ENCODE assay signal across 2 cellular contexts in genomic region chr10:77667426-77668324, GRCh38.
TF ChIP-seq lines count a peak whose summit lies in the region.

No MANE protein-coding gene starts in this region.

TF ChIP-seq in IMR-90, 13 proteins besides CTCF, POLR2A, EP300 and RAD21 (continued from another document):
- TF ChIP-seq USF2 (IDR thresholded peaks at IDR 0.05; ENCODE audit: low read depth, low read length) (no peak), CHD1 (IDR thresholded peaks at IDR 0.05; ENCODE audit: low read depth, low read length) (no peak), ELK1 (IDR thresholded peaks at IDR 0.05; ENCODE audit: borderline replicate concordance, low read depth, low read length) (no peak), NFE2L2 (IDR thresholded peaks at IDR 0.05; ENCODE audit: low read depth, low read length) (no peak), SMC3 (IDR thresholded peaks at IDR 0.05; ENCODE audit: low read depth, low read length) (no peak), FOS (IDR thresholded peaks at IDR 0.05; ENCODE audit: low read depth, low read length) (no peak), RFX5 (IDR thresholded peaks at IDR 0.05; ENCODE audit: low read depth, low read length) (no peak), MAFK (IDR thresholded peaks at IDR 0.05; ENCODE audit: low read depth, low read length) (no peak), BHLHE40 (IDR thresholded peaks at IDR 0.05; ENCODE audit: low read depth, low read length) (no peak), RCOR1 (IDR thresholded peaks at IDR 0.05; ENCODE audit: insufficient replicate concordance, low read length) (no peak), MAZ (IDR thresholded peaks at IDR 0.05; ENCODE audit: borderline replicate concordance, low read depth, low read length) (no peak), CEBPB (IDR thresholded peaks at IDR 0.05; ENCODE audit: low read depth, low read length) (no peak)
TF ChIP-seq in IMR-90: peak in this region for 0.

TF ChIP-seq in K562, 482 proteins besides CTCF, POLR2A, EP300 and RAD21 (continued from another document and continues in another):
- TF ChIP-seq NFIX (CRISPR knock-in tag; IDR thresholded peaks at IDR 0.05; ENCODE audit: low read depth) (peak; percentile 10; the same call in 1 of the 2 replicates), RERE (CRISPR knock-in tag; IDR thresholded peaks at IDR 0.05; ENCODE audit: borderline replicate concordance) (no peak), TEAD1 (CRISPR knock-in tag; IDR thresholded peaks at IDR 0.05) (no peak), ZFP30 (CRISPR knock-in tag; IDR thresholded peaks at IDR 0.05; ENCODE audit: borderline replicate concordance) (no peak), BDP1 (IDR thresholded peaks at IDR 0.05; ENCODE audit: insufficient read depth, insufficient read length) (no peak), POLR3G (IDR thresholded peaks at IDR 0.05; ENCODE audit: extremely low read depth, insufficient read length, insufficient replicate concordance) (no peak), MED1 (CRISPR knock-in tag; IDR thresholded peaks at IDR 0.05; ENCODE audit: borderline replicate concordance) (no peak), NFIC (IDR thresholded peaks at IDR 0.05) (peak; percentile 68), MYNN (IDR thresholded peaks at IDR 0.05) (no peak), MYNN (CRISPR knock-in tag; IDR thresholded peaks at IDR 0.05) (no peak), CHD7 (IDR thresholded peaks at IDR 0.05; ENCODE audit: low read depth, low read length) (no peak), ZNF175 (CRISPR knock-in tag; IDR thresholded peaks at IDR 0.05; ENCODE audit: low read depth) (no peak), BCOR (IDR thresholded peaks at IDR 0.05) (peak; percentile 55), SREBF2 (CRISPR knock-in tag; IDR thresholded peaks at IDR 0.05) (no peak), HSF4 (CRISPR knock-in tag; IDR thresholded peaks at IDR 0.05; ENCODE audit: borderline replicate concordance) (no peak), BRD9 (IDR thresholded peaks at IDR 0.05; ENCODE audit: low read depth, partially characterized antibody) (no peak), RUNX1 (IDR thresholded peaks at IDR 0.05; ENCODE audit: low read depth) (no peak), ZNF699 (CRISPR knock-in tag; IDR thresholded peaks at IDR 0.05; ENCODE audit: insufficient replicate concordance) (no peak), ZBTB43 (CRISPR knock-in tag; IDR thresholded peaks at IDR 0.05) (no peak), FOXP4 (CRISPR knock-in tag; IDR thresholded peaks at IDR 0.05; ENCODE audit: borderline replicate concordance) (no peak), TFE3 (CRISPR knock-in tag; IDR thresholded peaks at IDR 0.05) (no peak), ATF2 (CRISPR knock-in tag; IDR thresholded peaks at IDR 0.05) (no peak), NFE2L1 (tag; IDR thresholded peaks at IDR 0.05; ENCODE audit: borderline replicate concordance, low read depth) (no peak)
